ENCODE assay signal across 25 cellular contexts in the genomic region with DNA sequence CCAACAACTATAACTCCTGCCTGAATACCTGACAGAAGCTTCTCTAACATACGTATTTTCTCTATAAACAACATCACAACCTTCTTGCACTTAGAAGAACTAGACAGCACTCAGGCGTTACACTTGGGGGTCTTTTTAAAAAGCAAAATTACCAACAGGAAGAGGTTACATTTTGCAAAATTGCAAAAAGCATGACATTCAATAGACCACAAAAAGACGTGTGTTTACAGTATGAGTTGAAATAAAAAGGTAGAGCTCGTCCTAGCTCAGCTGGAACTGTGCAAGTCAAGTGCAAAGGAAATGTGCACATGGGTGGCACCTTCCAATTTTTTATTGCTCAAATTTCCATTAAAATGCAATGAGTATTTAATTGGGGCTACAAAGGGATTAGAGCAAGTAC.
"Had no signal": no experiment of that assay in that cellular context is flagged by ENCODE, and none has a peak within 500 bp of the region (broad histone marks: within the 10 kb centered on the region; RNA-seq: fewer than 3 reads in every experiment).

No MANE protein-coding gene starts in this region.

- DNase-seq: colonic mucosa; cortex of kidney; dermis blood vessel endothelial cell; dorsolateral prefrontal cortex; effector CD4-positive, alpha-beta T cell; effector CD8-positive, alpha-beta T cell; effector memory CD4-positive, alpha-beta T cell; effector memory CD8-positive, alpha-beta T cell; endodermal cell; erythroblast; esophagus squamous epithelium; foreskin fibroblast; foreskin keratinocyte; foreskin melanocyte; gastrocnemius medialis; glutamatergic neuron; head of caudate nucleus; heart left ventricle; heart right ventricle had no signal

- ATAC-seq: effector memory CD8-positive, alpha-beta T cell; esophagus mucosa; foreskin keratinocyte; gastrocnemius medialis; gastroesophageal sphincter; heart left ventricle; heart right ventricle had no signal

- H3K27me3 Mint-ChIP-seq: dendritic cell treated with granulocyte-macrophage colony-stimulating factor and Interleukin-4, amounts not matched to agents 40 ng/mL and 50 ng/mL, for 4 days; effector memory CD8-positive, alpha-beta T cell had no signal

- H3K9me3 ChIP-seq: colonic mucosa, esophagus muscularis mucosa, esophagus squamous epithelium, gastrocnemius medialis, gastroesophageal sphincter, heart left ventricle, heart right ventricle had no signal

- H3K4me3 Mint-ChIP-seq: dendritic cell treated with granulocyte-macrophage colony-stimulating factor and Interleukin-4, amounts not matched to agents 40 ng/mL and 50 ng/mL, for 4 days; effector memory CD8-positive, alpha-beta T cell; endodermal cell had no signal

- H3K4me1 Mint-ChIP-seq: endodermal cell had no signal

- H3K27me3 ChIP-seq: colonic mucosa, dorsolateral prefrontal cortex, esophagus muscularis mucosa, esophagus squamous epithelium, foreskin keratinocyte, gastrocnemius medialis, gastroesophageal sphincter, heart left ventricle, heart right ventricle had no signal

- H3K27ac ChIP-seq: colonic mucosa, coronary artery, dorsolateral prefrontal cortex, epithelial cell of prostate, esophagus muscularis mucosa, esophagus squamous epithelium, foreskin keratinocyte, gastrocnemius medialis, gastroesophageal sphincter, heart left ventricle, heart right ventricle had no signal

- H3K27ac Mint-ChIP-seq: dendritic cell treated with granulocyte-macrophage colony-stimulating factor and Interleukin-4, amounts not matched to agents 40 ng/mL and 50 ng/mL, for 4 days; effector memory CD8-positive, alpha-beta T cell; endodermal cell had no signal

- H3K4me1 ChIP-seq: colonic mucosa, esophagus muscularis mucosa, esophagus squamous epithelium, foreskin keratinocyte, gastrocnemius medialis, gastroesophageal sphincter, heart left ventricle, heart right ventricle had no signal

- H3K4me3 ChIP-seq: colonic mucosa, coronary artery, dorsolateral prefrontal cortex, esophagus muscularis mucosa, esophagus squamous epithelium, gastrocnemius medialis, gastroesophageal sphincter, heart left ventricle, heart right ventricle had no signal

- H3K36me3 ChIP-seq: colonic mucosa, esophagus muscularis mucosa, esophagus squamous epithelium, gastrocnemius medialis, gastroesophageal sphincter, heart left ventricle, heart right ventricle had no signal

- H3K9me3 Mint-ChIP-seq: dendritic cell treated with granulocyte-macrophage colony-stimulating factor and Interleukin-4, amounts not matched to agents 40 ng/mL and 50 ng/mL, for 4 days; endodermal cell had no signal
